2 cellular contexts compared by ENCODE assay signal in genomic region chr7:90176195-90176594, GRCh38.
TF ChIP-seq lines count a peak whose summit lies in the region.

No MANE protein-coding gene starts in this region.

TF ChIP-seq in HCT116, 20 proteins besides CTCF, POLR2A, EP300 and RAD21:
- TF ChIP-seq CBX3 (IDR thresholded peaks at IDR 0.05; ENCODE audit: low read depth) (peak; percentile 61; the same call in 1 of the 2 replicates), POLR2AphosphoS5 (IDR thresholded peaks at IDR 0.05; ENCODE audit: low read depth, low read length) (no peak)

TF ChIP-seq in GM12878, 131 proteins besides CTCF, POLR2A, EP300 and RAD21:
- TF ChIP-seq, protein P1, sequence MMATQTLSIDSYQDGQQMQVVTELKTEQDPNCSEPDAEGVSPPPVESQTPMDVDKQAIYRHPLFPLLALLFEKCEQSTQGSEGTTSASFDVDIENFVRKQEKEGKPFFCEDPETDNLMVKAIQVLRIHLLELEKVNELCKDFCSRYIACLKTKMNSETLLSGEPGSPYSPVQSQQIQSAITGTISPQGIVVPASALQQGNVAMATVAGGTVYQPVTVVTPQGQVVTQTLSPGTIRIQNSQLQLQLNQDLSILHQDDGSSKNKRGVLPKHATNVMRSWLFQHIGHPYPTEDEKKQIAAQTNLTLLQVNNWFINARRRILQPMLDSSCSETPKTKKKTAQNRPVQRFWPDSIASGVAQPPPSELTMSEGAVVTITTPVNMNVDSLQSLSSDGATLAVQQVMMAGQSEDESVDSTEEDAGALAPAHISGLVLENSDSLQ (IDR thresholded peaks at IDR 0.05), result 0 out of 2 replicates have a peak, but pooled peaks have one; percentile 22
- TF ChIP-seq BCLAF1 (IDR thresholded peaks at IDR 0.05) (no peak), ETV6 (conservative IDR thresholded peaks at IDR 0.05 in 1 of 2, IDR thresholded peaks at IDR 0.05 in 1 of 2; ENCODE audit: borderline replicate concordance in 1 of 2, low read depth in 1 of 2) (no peak), TCF3 (IDR thresholded peaks at IDR 0.05; ENCODE audit: borderline replicate concordance, insufficient read depth, low read depth, low read length) (no peak), BMI1 (IDR thresholded peaks at IDR 0.05; ENCODE audit: borderline replicate concordance) (no peak), POLR2AphosphoS5 (IDR thresholded peaks at IDR 0.05; ENCODE audit: low read length) (no peak), IKZF2 (IDR thresholded peaks at IDR 0.05) (no peak), NRF1 (conservative IDR thresholded peaks at IDR 0.05; ENCODE audit: low read depth, low read length) (no peak), ZNF274 (IDR thresholded peaks at IDR 0.05; ENCODE audit: insufficient read depth, insufficient read length) (no peak), CREB1 (IDR thresholded peaks at IDR 0.05; ENCODE audit: low read depth) (no peak), ZNF217 (IDR thresholded peaks at IDR 0.05) (no peak), ZBTB4 (CRISPR knock-in tag; IDR thresholded peaks at IDR 0.05) (no peak), KLF5 (IDR thresholded peaks at IDR 0.05; ENCODE audit: partially characterized antibody) (peak; percentile 87), PRDM15 (CRISPR knock-in tag; IDR thresholded peaks at IDR 0.05) (no peak), CBX5 (IDR thresholded peaks at IDR 0.05; ENCODE audit: low read depth) (peak; percentile 52; the same call in 1 of the 2 replicates), RELB (IDR thresholded peaks at IDR 0.05; ENCODE audit: low read depth) (peak; percentile 21; the same call in 1 of the 2 replicates), KDM1A (IDR thresholded peaks at IDR 0.05; ENCODE audit: borderline replicate concordance) (no peak), E2F8 (IDR thresholded peaks at IDR 0.05; ENCODE audit: low read depth, partially characterized antibody) (no peak), TARDBP (IDR thresholded peaks at IDR 0.05; ENCODE audit: borderline replicate concordance) (no peak), SRF (IDR thresholded peaks at IDR 0.05; ENCODE audit: low read depth in 2 of 2, low read length in 2 of 2) (no peak), IKZF1 (conservative IDR thresholded peaks at IDR 0.05) (no peak), BCL11A (IDR thresholded peaks at IDR 0.05; ENCODE audit: low read depth, low read length) (no peak)
- TF ChIP-seq, protein P2, sequence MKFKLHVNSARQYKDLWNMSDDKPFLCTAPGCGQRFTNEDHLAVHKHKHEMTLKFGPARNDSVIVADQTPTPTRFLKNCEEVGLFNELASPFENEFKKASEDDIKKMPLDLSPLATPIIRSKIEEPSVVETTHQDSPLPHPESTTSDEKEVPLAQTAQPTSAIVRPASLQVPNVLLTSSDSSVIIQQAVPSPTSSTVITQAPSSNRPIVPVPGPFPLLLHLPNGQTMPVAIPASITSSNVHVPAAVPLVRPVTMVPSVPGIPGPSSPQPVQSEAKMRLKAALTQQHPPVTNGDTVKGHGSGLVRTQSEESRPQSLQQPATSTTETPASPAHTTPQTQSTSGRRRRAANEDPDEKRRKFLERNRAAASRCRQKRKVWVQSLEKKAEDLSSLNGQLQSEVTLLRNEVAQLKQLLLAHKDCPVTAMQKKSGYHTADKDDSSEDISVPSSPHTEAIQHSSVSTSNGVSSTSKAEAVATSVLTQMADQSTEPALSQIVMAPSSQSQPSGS (IDR thresholded peaks at IDR 0.05; ENCODE audit: low read length), result no peak
- TF ChIP-seq, protein P3, sequence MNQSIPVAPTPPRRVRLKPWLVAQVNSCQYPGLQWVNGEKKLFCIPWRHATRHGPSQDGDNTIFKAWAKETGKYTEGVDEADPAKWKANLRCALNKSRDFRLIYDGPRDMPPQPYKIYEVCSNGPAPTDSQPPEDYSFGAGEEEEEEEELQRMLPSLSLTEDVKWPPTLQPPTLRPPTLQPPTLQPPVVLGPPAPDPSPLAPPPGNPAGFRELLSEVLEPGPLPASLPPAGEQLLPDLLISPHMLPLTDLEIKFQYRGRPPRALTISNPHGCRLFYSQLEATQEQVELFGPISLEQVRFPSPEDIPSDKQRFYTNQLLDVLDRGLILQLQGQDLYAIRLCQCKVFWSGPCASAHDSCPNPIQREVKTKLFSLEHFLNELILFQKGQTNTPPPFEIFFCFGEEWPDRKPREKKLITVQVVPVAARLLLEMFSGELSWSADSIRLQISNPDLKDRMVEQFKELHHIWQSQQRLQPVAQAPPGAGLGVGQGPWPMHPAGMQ (IDR thresholded peaks at IDR 0.05; ENCODE audit: borderline replicate concordance), result no peak
